ENCODE assay signal across 9 cellular contexts in the genomic region with DNA sequence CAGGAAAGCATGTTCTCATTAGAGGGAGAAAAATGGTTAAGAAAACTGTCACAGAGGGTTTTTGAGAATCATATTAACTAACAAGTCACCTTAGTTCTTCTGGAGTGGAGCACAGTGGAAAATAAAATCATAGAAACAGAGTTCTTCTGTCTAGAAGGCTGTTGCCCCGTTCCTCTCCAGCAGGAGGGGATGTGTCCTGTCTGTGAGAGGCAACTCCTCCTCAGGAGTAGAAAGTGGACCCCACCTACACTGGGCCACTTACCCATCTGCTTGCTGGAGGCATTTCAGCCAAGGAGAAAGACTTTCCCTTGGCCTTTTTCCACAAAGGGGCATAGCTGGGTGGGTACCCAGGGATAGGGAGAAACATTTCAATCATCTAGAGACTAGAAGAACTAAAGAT.
DNase-seq lines count a peak whose midpoint lies in the region; ATAC-seq and TF ChIP-seq lines count a peak whose summit lies in the region.
"Had no signal": no experiment of that assay in that cellular context is flagged by ENCODE, and none has a peak within 500 bp of the region (broad histone marks: within the 10 kb centered on the region; RNA-seq: fewer than 3 reads in every experiment).

No MANE protein-coding gene starts in this region.

- TF ChIP-seq CTCF in 22Rv1 (IDR thresholded peaks at IDR 0.05) = peak; percentile 28
- peak; percentile 66 for TF ChIP-seq CTCF in GM12864 (IDR thresholded peaks at IDR 0.05; ENCODE audit: low read depth, low read length, missing control alignments)

- ATAC-seq in HG02798 (IDR thresholded peaks at IDR 0.05; ENCODE audit: poor library complexity, unreplicated experiment) = peak; percentile 78

- H3K4me3 ChIP-seq in GM12864 (ENCODE audit: low read depth, low read length) = no peak overlapping the region

- DNase-seq in GM12864 (ENCODE audit: low read depth) = no peak
- DNase-seq in RPMI8226 = peak; percentile 51
- DNase-seq in central memory CD4-positive, alpha-beta T cell = peak; percentile 9
- peak; percentile 11 to 25 for DNase-seq in stimulated activated CD4-positive, alpha-beta T cell treated with anti-CD3 and anti-CD28 coated beads, Interleukin-2, amount 100 ng/mL, for 24 hours
- DNase-seq in NCI-H2196 treated with DMSO at 0.1 percent for 48 hours (lab: John Stamatoyannopoulos, UW; ENCODE audit: unreplicated experiment) = no peak
- no peak for DNase-seq in DMS114 treated with DMSO at 0.1 percent for 48 hours (lab: John Stamatoyannopoulos, UW; ENCODE audit: unreplicated experiment)

- H3K27ac ChIP-seq in 22Rv1 = no peak overlapping the region
- H3K27ac ChIP-seq: epithelial cell of prostate had no signal

Comparison
In these comparisons a context has a peak if more than half of its experiments do, and no peak if none do; other contexts are left out.
1. DNase-seq: peak in RPMI8226 (single experiment), central memory CD4-positive, alpha-beta T cell (single experiment) and stimulated activated CD4-positive, alpha-beta T cell treated with anti-CD3 and anti-CD28 coated beads, Interleukin-2, amount 100 ng/mL, for 24 hours (2 of 2); none in GM12864 (single experiment), NCI-H2196 treated with DMSO at 0.1 percent for 48 hours (single experiment) and DMS114 treated with DMSO at 0.1 percent for 48 hours (single experiment).